9 cellular contexts compared by ENCODE assay signal in the genomic region with DNA sequence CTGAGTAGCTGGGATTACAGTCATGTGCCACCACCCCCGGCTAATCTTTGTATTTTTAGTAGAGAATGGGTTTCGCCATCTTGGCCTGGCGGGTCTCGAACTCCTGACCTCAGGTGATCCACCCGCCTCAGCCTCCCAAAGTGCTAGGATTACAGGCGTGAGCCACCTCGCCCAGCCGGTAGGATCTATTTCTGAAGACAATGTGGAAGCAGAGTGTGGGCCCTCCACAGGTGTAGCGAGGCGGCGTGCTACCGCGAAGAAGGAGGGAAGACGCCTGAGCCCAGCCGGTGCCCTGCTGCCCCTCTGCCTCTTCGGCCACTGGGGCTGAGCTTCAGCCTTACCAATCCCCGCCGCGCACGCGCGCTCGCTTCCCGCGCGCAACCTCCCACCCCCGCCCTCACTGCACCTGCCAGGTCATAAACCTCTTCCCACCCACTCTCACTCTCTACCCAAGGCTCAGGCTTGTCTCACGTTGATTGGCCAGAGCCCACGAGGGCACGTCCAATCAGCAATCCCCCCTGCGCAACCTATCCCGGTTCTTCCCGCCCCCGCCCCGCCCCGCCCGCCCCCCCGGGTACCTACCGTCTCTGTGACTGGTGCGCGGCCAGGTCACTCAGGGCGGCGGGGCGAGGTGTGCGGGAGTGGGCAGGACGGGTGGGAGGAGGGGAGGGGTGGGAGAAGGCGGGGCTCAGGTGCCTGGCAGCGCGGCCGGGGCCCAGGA. TPM values are rescaled to one million over a fixed set of nuclear protein-coding genes. Genes with fewer than 3 reads are reported as not detected.
DNase-seq lines count a peak whose midpoint lies in the region; ATAC-seq and TF ChIP-seq lines count a peak whose summit lies in the region.
"Had no signal": no experiment of that assay in that cellular context is flagged by ENCODE, and none has a peak within 500 bp of the region (broad histone marks: within the 10 kb centered on the region; RNA-seq: fewer than 3 reads in every experiment).

No MANE protein-coding gene starts in this region.

- H3K36me3 Mint-ChIP-seq in natural killer cell treated with Interleukin-12 subunit alpha and Interleukin-12 subunit beta and Interleukin-15 and Interleukin-18, amount 100 ng/mL, for 72 hours = peaks cover 4% of the 10 kb centered on the region
- H3K36me3 Mint-ChIP-seq in stimulated activated effector memory CD8-positive, alpha-beta T cell treated with anti-CD3 and anti-CD28 coated beads, Interleukin-12 subunit alpha, Interleukin-12 subunit beta, amount 100 ng/mL, for 72 hours = no peaks in the 10 kb centered on the region

- no peaks in the 10 kb centered on the region for H3K9me3 Mint-ChIP-seq in natural killer cell treated with Interleukin-12 subunit alpha and Interleukin-12 subunit beta and Interleukin-15 and Interleukin-18, amount 100 ng/mL, for 72 hours
- no peaks in the 10 kb centered on the region for H3K9me3 Mint-ChIP-seq in stimulated activated effector memory CD8-positive, alpha-beta T cell treated with anti-CD3 and anti-CD28 coated beads, Interleukin-12 subunit alpha, Interleukin-12 subunit beta, amount 100 ng/mL, for 72 hours

- peak; percentile 99 for ATAC-seq in HG03280 (IDR thresholded peaks at IDR 0.05; ENCODE audit: unreplicated experiment)
- peak; percentile 94 to 96 for ATAC-seq in natural killer cell treated with Interleukin-12 subunit alpha and Interleukin-12 subunit beta and Interleukin-15 and Interleukin-18, amount 100 ng/mL, for 72 hours
- ATAC-seq in stimulated activated effector memory CD8-positive, alpha-beta T cell treated with anti-CD3 and anti-CD28 coated beads, Interleukin-12 subunit alpha, Interleukin-12 subunit beta, amount 100 ng/mL, for 72 hours = peak; percentile 96

- peaks cover 0 to 4% of the 10 kb centered on the region in 2 donors for H3K4me1 Mint-ChIP-seq in natural killer cell treated with Interleukin-12 subunit alpha and Interleukin-12 subunit beta and Interleukin-15 and Interleukin-18, amount 100 ng/mL, for 72 hours (ENCODE audit: low read depth in 2 of 2)
- peaks cover 6% of the 10 kb centered on the region for H3K4me1 Mint-ChIP-seq in stimulated activated effector memory CD8-positive, alpha-beta T cell treated with anti-CD3 and anti-CD28 coated beads, Interleukin-12 subunit alpha, Interleukin-12 subunit beta, amount 100 ng/mL, for 72 hours

- no peak for TF ChIP-seq CTCF in epithelial cell of proximal tubule (conservative IDR thresholded peaks at IDR 0.05; ENCODE audit: low read depth, low read length)

- H3K27me3 Mint-ChIP-seq in natural killer cell treated with Interleukin-12 subunit alpha and Interleukin-12 subunit beta and Interleukin-15 and Interleukin-18, amount 100 ng/mL, for 72 hours = peaks cover 12 to 29% of the 10 kb centered on the region in 2 donors

- H3K4me3 Mint-ChIP-seq in natural killer cell treated with Interleukin-12 subunit alpha and Interleukin-12 subunit beta and Interleukin-15 and Interleukin-18, amount 100 ng/mL, for 72 hours = no peak overlapping the region
- no peak overlapping the region for H3K4me3 Mint-ChIP-seq in stimulated activated effector memory CD8-positive, alpha-beta T cell treated with anti-CD3 and anti-CD28 coated beads, Interleukin-12 subunit alpha, Interleukin-12 subunit beta, amount 100 ng/mL, for 72 hours

- DNase-seq in NK-92 (lab: John Stamatoyannopoulos, UW; ENCODE audit: unreplicated experiment) = peak; percentile 55
- no peak for DNase-seq in NK-92 treated with Interleukin-12 subunit alpha and Interleukin-12 subunit beta, amount 100 ng/mL, for 24 hours (lab: John Stamatoyannopoulos, UW)
- DNase-seq in NCI-H748 (lab: John Stamatoyannopoulos, UW; ENCODE audit: unreplicated experiment) = peak; percentile 99
- peak; percentile 81 for DNase-seq in activated T-cell treated with anti-CD3 and anti-CD28 coated beads for 4 hours
- peak; percentile 90 for DNase-seq in epithelial cell of proximal tubule (ENCODE audit: low read depth)
- peak; percentile 79 for DNase-seq in natural killer cell treated with Interleukin-12 subunit alpha and Interleukin-12 subunit beta and Interleukin-15 and Interleukin-18, amount 100 ng/mL, for 72 hours (ENCODE audit: low spot score)
- DNase-seq in stimulated activated effector memory CD8-positive, alpha-beta T cell treated with anti-CD3 and anti-CD28 coated beads, Interleukin-12 subunit alpha, Interleukin-12 subunit beta, amount 100 ng/mL, for 72 hours (ENCODE audit: low spot score in 2 of 2) = peak; percentile 43 to 74

- H3K4me3 ChIP-seq in epithelial cell of proximal tubule (ENCODE audit: low read depth, low read length) = peak overlapping the region; percentile 97

- H3K27ac Mint-ChIP-seq in natural killer cell treated with Interleukin-12 subunit alpha and Interleukin-12 subunit beta and Interleukin-15 and Interleukin-18, amount 100 ng/mL, for 72 hours = no peak overlapping the region
- peak overlapping the region; percentile 85 for H3K27ac Mint-ChIP-seq in stimulated activated effector memory CD8-positive, alpha-beta T cell treated with anti-CD3 and anti-CD28 coated beads, Interleukin-12 subunit alpha, Interleukin-12 subunit beta, amount 100 ng/mL, for 72 hours

RNA-seq across cellular contexts. Expression of gene HOOK1, which starts 0.4 kb away (rescaled TPM):
- 3.6 and 4.2 TPM in 2 replicates for total RNA-seq in epithelial cell of proximal tubule
- 1 to 10 TPM; 1.1 to 2.6 TPM for total RNA-seq in natural killer cell treated with Interleukin-12 subunit alpha and Interleukin-12 subunit beta and Interleukin-15 and Interleukin-18, amount 100 ng/mL, for 72 hours
- total RNA-seq: pulmonary artery endothelial cell had no signal
